ENCODE assay signal across 28 cellular contexts in the genomic region with DNA sequence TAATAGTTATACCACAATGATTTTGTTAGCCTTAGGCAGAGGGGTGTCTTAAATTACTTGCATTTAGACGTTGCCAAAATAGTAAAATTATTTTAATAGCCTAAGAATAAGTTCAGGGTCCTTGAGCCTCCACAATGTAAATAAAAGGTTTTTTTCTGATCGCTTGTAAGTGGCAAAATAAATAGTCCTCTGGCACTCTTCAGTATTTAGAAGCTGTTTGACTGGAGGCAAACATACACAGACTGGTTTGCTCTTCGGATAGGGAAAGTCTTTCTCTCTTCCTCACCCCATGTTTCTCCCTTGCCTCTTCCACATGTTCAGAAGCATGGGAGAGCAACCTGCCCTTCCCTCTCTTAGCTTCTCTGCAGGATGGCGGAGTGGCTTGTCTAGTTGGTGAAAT. TPM values are rescaled to one million over a fixed set of nuclear protein-coding genes. Genes with fewer than 3 reads are reported as not detected.
DNase-seq lines count a peak whose midpoint lies in the region; FAIRE-seq and TF ChIP-seq lines count a peak whose summit lies in the region.
"Had no signal": no experiment of that assay in that cellular context is flagged by ENCODE, and none has a peak within 500 bp of the region (broad histone marks: within the 10 kb centered on the region; RNA-seq: fewer than 3 reads in every experiment).

No MANE protein-coding gene starts in this region.

- FAIRE-seq in kidney (lab: Jason Lieb, UNC): no peak
- FAIRE-seq: GM12878, islet of Langerhans, TTC549 had no signal

- H3K36me3 ChIP-seq in ascending aorta: no peaks in the 10 kb centered on the region
- H3K36me3 ChIP-seq in kidney (ENCODE audit: control insufficient read depth in 1 of 2, insufficient read depth in 2 of 2, low read length in 2 of 2): no peaks in the 10 kb centered on the region
- H3K36me3 ChIP-seq: BLaER1, breast epithelium had no signal

- H3K9me3 ChIP-seq in ascending aorta: no peaks in the 10 kb centered on the region
- no peaks in the 10 kb centered on the region for H3K9me3 ChIP-seq in kidney (ENCODE audit: control insufficient read depth in 1 of 2, low read length in 2 of 2)
- H3K9me3 ChIP-seq: breast epithelium, Caco-2 had no signal

- intact Hi-C loops in ascending aorta (cut with DNase I) (loop anchor here (10.0 kb wide), 1 partner anchor 83 kb away; no protein-coding TSS in a partner anchor), kidney (cut with DNase I) (no loop called here)

- TF ChIP-seq CTCF in ascending aorta (IDR thresholded peaks at IDR 0.05) (no peak), kidney (IDR thresholded peaks at IDR 0.05; ENCODE audit: borderline replicate concordance, extremely low read depth, insufficient read depth) (no peak)

- no peaks in the 10 kb centered on the region for H3K27me3 ChIP-seq in ascending aorta
- H3K27me3 ChIP-seq: BLaER1, breast epithelium had no signal

- H3K4me3 ChIP-seq in ascending aorta (no peak overlapping the region), kidney (ENCODE audit: low read length in 2 of 2) (no peak overlapping the region)
- H3K4me3 ChIP-seq: BLaER1, breast epithelium, GM12878 had no signal

- H3K27ac ChIP-seq in ascending aorta: peak overlapping the region; percentile 81 to 87
- no peak overlapping the region for H3K27ac ChIP-seq in kidney (ENCODE audit: low read depth in 2 of 2, low read length in 2 of 2)
- H3K27ac ChIP-seq: BLaER1, HL-60, RWPE1 had no signal

- DNase-seq in DMS153 treated with DMSO at 0.1 percent for 48 hours (lab: John Stamatoyannopoulos, UW; ENCODE audit: unreplicated experiment): peak; percentile 5
- DNase-seq in NCI-H1105 treated with DMSO at 0.1 percent for 48 hours (lab: John Stamatoyannopoulos, UW): peak; percentile 96
- peak; percentile 64 for DNase-seq in NCI-H2196 (lab: John Stamatoyannopoulos, UW; ENCODE audit: unreplicated experiment)
- no peak for DNase-seq in ascending aorta (ENCODE audit: low spot score in 2 of 2)
- no peak for DNase-seq in islet precursor cell
- DNase-seq in kidney: no peak
- DNase-seq in activated CD4-positive, alpha-beta T cell treated with anti-CD3 and anti-CD28 coated beads for 4 hours: no peak
- DNase-seq: ACHN; activated CD4-positive, alpha-beta memory T cell treated with anti-CD3 and anti-CD28 coated beads for 36 hours; activated CD8-positive, alpha-beta memory T cell treated with anti-CD3 and anti-CD28 coated beads, Interleukin-2, amount 50 U/mL, for 4 hours; amygdala; Caco-2; effector CD8-positive, alpha-beta T cell; EL; glutamatergic neuron; natural killer cell; NCI-H1930; NCI-H526 treated with DMSO at 0.1 percent for 48 hours had no signal

- no peak overlapping the region for H3K9ac ChIP-seq in kidney (ENCODE audit: low read length in 2 of 2)
- H3K9ac ChIP-seq: BLaER1 had no signal

- H3K4me1 ChIP-seq in ascending aorta (peaks cover 7 to 31% of the 10 kb centered on the region in 2 donors), kidney (ENCODE audit: control insufficient read depth in 1 of 2, insufficient read depth in 1 of 2, low read depth in 1 of 2, low read length in 2 of 2) (peaks cover 4 to 13% of the 10 kb centered on the region in 2 donors)
- H3K4me1 ChIP-seq: BLaER1, breast epithelium had no signal

RNA-seq across cellular contexts. Expression of gene FAM180A, which starts 49.5 kb away (rescaled TPM):
- total RNA-seq in ascending aorta (121 TPM), kidney (1.7 TPM)
- polyA plus RNA-seq in kidney (ENCODE audit: insufficient read depth, low read depth, low replicate concordance): 2.2 TPM
- total RNA-seq: activated CD4-positive, alpha-beta memory T cell treated with anti-CD3 and anti-CD28 coated beads for 36 hours; activated T-helper 1 cell treated with anti-CD3 and anti-CD28 coated beads, Interleukin-12 subunit alpha, Interleukin-12 subunit beta, Interleukin-2, Interleukin-4 antibody, amounts not matched to agents 30 ng/mL and 10 ng/mL and 1 ng/mL, durations not matched to agents 14 hours and 24 hours and 36 hours; Caco-2; epithelial cell of proximal tubule; GM12878; natural killer cell; T-helper 1 cell treated with Interleukin-12 subunit alpha and Interleukin-12 subunit beta and Interleukin-4 antibody, amounts not matched to agents 30 ng/mL and 1 ng/mL, for 36 hours had no signal
- polyA plus RNA-seq: GM12878 had no signal

Comparison
In these comparisons a context has a peak if more than half of its experiments do, and no peak if none do; other contexts are left out.
1. DNase-seq: peak in DMS153 treated with DMSO at 0.1 percent for 48 hours (single experiment), NCI-H1105 treated with DMSO at 0.1 percent for 48 hours (single experiment) and NCI-H2196 (single experiment); none in ascending aorta (0 of 2), islet precursor cell (single experiment), kidney (single experiment) and activated CD4-positive, alpha-beta T cell treated with anti-CD3 and anti-CD28 coated beads for 4 hours (0 of 2).
2. H3K27ac ChIP-seq: peak in ascending aorta (2 of 2); none in kidney (0 of 2).
3. RNA of gene FAM180A, which starts 49.5 kb away (total RNA-seq): 121 TPM in ascending aorta (single experiment); 1.7 TPM in kidney (single experiment); every median in the first group is over 10 times any median in the second.